Comparison of ENCODE assay signal across 9 cellular contexts in the genomic region with DNA sequence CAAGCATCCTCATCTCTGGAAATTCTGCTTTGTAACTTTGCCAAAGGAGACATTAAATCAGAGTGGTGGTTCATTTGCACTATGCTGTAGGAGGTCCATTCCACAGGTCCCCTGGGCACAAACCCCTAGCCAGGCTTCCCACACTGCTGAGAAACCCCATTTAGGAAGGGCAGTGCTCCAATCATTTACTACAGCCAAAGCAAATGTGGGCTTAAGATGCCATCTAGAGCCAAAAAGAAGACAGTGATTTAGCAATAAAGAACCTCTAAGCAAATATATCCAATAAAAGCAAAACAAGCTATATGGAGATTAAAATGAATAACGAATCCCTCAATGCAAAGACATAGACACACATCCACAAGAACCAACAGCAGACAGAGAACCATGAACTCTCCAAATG.
DNase-seq lines count a peak whose midpoint lies in the region; ATAC-seq, FAIRE-seq and TF ChIP-seq lines count a peak whose summit lies in the region.
"Had no signal": no experiment of that assay in that cellular context is flagged by ENCODE, and none has a peak within 500 bp of the region (broad histone marks: within the 10 kb centered on the region; RNA-seq: fewer than 3 reads in every experiment).

No MANE protein-coding gene starts in this region.

- no peak overlapping the region for H2AFZ ChIP-seq in GM12878 (ENCODE audit: control insufficient read depth, low read depth, low read length)

- H3K4me1 ChIP-seq in GM12878 (ENCODE audit: control insufficient read depth, insufficient read depth, low read length) = no peaks in the 10 kb centered on the region
- no peaks in the 10 kb centered on the region for H3K4me1 ChIP-seq in mesendoderm (ENCODE audit: control insufficient read depth, low read depth, low read length)
- no peaks in the 10 kb centered on the region for H3K4me1 ChIP-seq in ovary (ENCODE audit: insufficient read depth)

- H3K4ac ChIP-seq in mesendoderm (ENCODE audit: low read depth, low read length) = no peak overlapping the region

- FAIRE-seq in GM12878 (lab: Jason Lieb, UNC) = no peak

- H3K4me2 ChIP-seq in GM12878 (ENCODE audit: control insufficient read depth, insufficient read depth) = no peak overlapping the region
- H3K4me2 ChIP-seq in mesendoderm (ENCODE audit: low read length) = no peak overlapping the region

- POLR2A ChIA-PET in GM12878 (lab: Charles Lee) = interaction anchor here (0.6 to 0.7 kb wide), 2 partner anchors 171 to 442 kb away, joined by 3 read pairs; no protein-coding TSS in a partner anchor

- SMC1A ChIA-PET in GM12878 (lab: Charles Lee; ENCODE audit: uncharacterized antibody, unreplicated experiment) = interaction anchor here (0.6 to 5.1 kb wide), 42 partner anchors 10 to 563 kb away, joined by 3 to 59 read pairs (median 3); partner anchors contain the start of gene SLC25A51

- H2BK5ac ChIP-seq in mesendoderm (ENCODE audit: low read length) = no peak overlapping the region

- RAD21 ChIA-PET in GM12878 (lab: Charles Lee; ENCODE audit: unreplicated experiment) = interaction anchor here (0.7 to 4.1 kb wide), 17 partner anchors 17 to 515 kb away, joined by 3 to 51 read pairs (median 4); partner anchors contain the start of gene SHB

- H3K56ac ChIP-seq in mesendoderm (ENCODE audit: low read length) = no peak overlapping the region

- H2AK5ac ChIP-seq in mesendoderm (ENCODE audit: low read length) = no peak overlapping the region

- WGBS in GM12878 (ENCODE audit: insufficient coverage, insufficient replicate concordance, low lambda C conversion rate, missing lambda C conversion rate) = 0% methylated on average over 1 of the region's 1 CpG
- WGBS in mesendoderm (ENCODE audit: extremely low coverage, insufficient coverage, low lambda C conversion rate) = no CpG with 5 or more reads among the region's 1 CpG
- 58 to 63% (median 62%) methylated on average over 1 of the region's 1 CpG for WGBS in ovary, 3 donors

- in situ Hi-C loops in GM12878 (cut with MboI) = no loop called here

- no peak overlapping the region for H3K4me3 ChIP-seq in LNCaP clone FGC (ENCODE audit: low read depth, low read length)
- H3K4me3 ChIP-seq in GM12878 = no peak overlapping the region
- no peak overlapping the region for H3K4me3 ChIP-seq in mesendoderm (ENCODE audit: low read length)
- H3K4me3 ChIP-seq in ovary = no peak overlapping the region

- H3K79me1 ChIP-seq in mesendoderm (ENCODE audit: low read length) = no peaks in the 10 kb centered on the region

- peak; percentile 70 for TF ChIP-seq RAD21 in GM12878 (IDR thresholded peaks at IDR 0.05; ENCODE audit: insufficient read depth, low read depth, low read length)

- no peak overlapping the region for H3K9ac ChIP-seq in GM12878 (ENCODE audit: control insufficient read depth, insufficient read depth, low read length)
- H3K9ac ChIP-seq in mesendoderm (ENCODE audit: low read length) = no peak overlapping the region

- H3K27me3 ChIP-seq in GM12878 (replicated peaks in 1 of 2; ENCODE audit: control insufficient read depth in 2 of 2, insufficient read depth in 2 of 2, low read length in 1 of 2) (no peaks in the 10 kb centered on the region), mesendoderm (ENCODE audit: insufficient read depth, low read length, poor library complexity) (no peaks in the 10 kb centered on the region), ovary (no peaks in the 10 kb centered on the region)

- no peaks in the 10 kb centered on the region for H3K79me2 ChIP-seq in GM12878 (ENCODE audit: control insufficient read depth, insufficient read depth, low read length)
- H3K79me2 ChIP-seq in mesendoderm (ENCODE audit: control insufficient read depth, insufficient read depth, low read length) = no peaks in the 10 kb centered on the region

- H3K36me3 ChIP-seq in GM12878 (ENCODE audit: control insufficient read depth in 2 of 2, insufficient read depth in 2 of 2, low read length in 1 of 2) (no peaks in the 10 kb centered on the region), mesendoderm (ENCODE audit: control insufficient read depth, insufficient read depth, low read length) (no peaks in the 10 kb centered on the region), ovary (no peaks in the 10 kb centered on the region)

- H2BK120ac ChIP-seq in mesendoderm (ENCODE audit: low read depth, low read length) = no peak overlapping the region

- BruUV-seq in GM12878 (replicated peaks; lab: Mats Ljungman, UMichigan) = no TSS peak

- no peak overlapping the region for H4K5ac ChIP-seq in mesendoderm (ENCODE audit: low read length)

- peaks cover 2% of the 10 kb centered on the region; the same call in 1 of the 3 replicates for H3K9me3 ChIP-seq in GM12878 (replicated peaks; ENCODE audit: control insufficient read depth, insufficient read depth, low read length)
- H3K9me3 ChIP-seq in ovary = no peaks in the 10 kb centered on the region

- H3K18ac ChIP-seq in mesendoderm (ENCODE audit: low read length) = no peak overlapping the region

- no peak overlapping the region for H4K8ac ChIP-seq in mesendoderm (ENCODE audit: low read depth, low read length)

- CTCF ChIA-PET in GM12878 (lab: Yijun Ruan, JAX) = interaction anchor here (0.8 to 6.8 kb wide), 37 partner anchors 10 to 682 kb away, joined by 3 to 88 read pairs (median 4); no protein-coding TSS in a partner anchor

- peak; percentile 40 for DNase-seq in EL
- DNase-seq in LNCaP clone FGC (ENCODE audit: low read depth) = peak; percentile 33
- no peak for DNase-seq in GM12878 (ENCODE audit: low read depth, low spot score)
- peak; percentile 59 for DNase-seq in mesendoderm
- no peak for DNase-seq in cerebellum (ENCODE audit: low spot score)
- DNase-seq in NCI-H2029 treated with DMSO at 0.1 percent for 48 hours (lab: John Stamatoyannopoulos, UW) = no peak
- no peak for DNase-seq in NCI-H187 (lab: John Stamatoyannopoulos, UW)
- no peak for DNase-seq in ovary
- DNase-seq: RPMI8226 had no signal

- intact Hi-C loops in GM12878 (cut with micrococcal nuclease; ENCODE audit: unreplicated experiment) = loop anchor here (2.0 to 5.0 kb wide), 2 partner anchors 176 to 351 kb away; no protein-coding TSS in a partner anchor
- intact Hi-C loops in ovary (cut with DNase I) = no loop called here

- peak; percentile 29; the same call in 1 of the 3 replicates for ATAC-seq in GM12878

- no peak for TF ChIP-seq EP300 in GM12878 (IDR thresholded peaks at IDR 0.05; ENCODE audit: borderline replicate concordance in 1 of 2, control insufficient read depth in 1 of 2, low read depth in 2 of 2, low read length in 2 of 2)
- no peak for TF ChIP-seq EP300 in ovary (IDR thresholded peaks at IDR 0.05)

- no peak overlapping the region for H2BK15ac ChIP-seq in mesendoderm (replicated peaks; ENCODE audit: low read depth)

- H3K23ac ChIP-seq in mesendoderm (ENCODE audit: low read length) = no peak overlapping the region

- H3K27ac ChIP-seq in GM12878 (ENCODE audit: control insufficient read depth, insufficient read depth) (no peak overlapping the region), mesendoderm (ENCODE audit: low read depth, low read length) (no peak overlapping the region), ovary (no peak overlapping the region)

- peak; percentile 69 for TF ChIP-seq CTCF in LNCaP clone FGC (IDR thresholded peaks at IDR 0.05; ENCODE audit: control insufficient read depth, extremely low read depth, insufficient read depth)
- TF ChIP-seq CTCF in GM12878 (IDR thresholded peaks at IDR 0.05 in 2 of 3, conservative IDR thresholded peaks at IDR 0.05 in 1 of 3; ENCODE audit: control insufficient read depth in 2 of 3, extremely low read depth in 1 of 3, insufficient read depth in 1 of 3, low read depth in 3 of 3, low read length in 3 of 3) = peak in 1 of 3 experiments; percentile 34; a peak in 1 of 6 replicates
- no peak for TF ChIP-seq CTCF in ovary (IDR thresholded peaks at IDR 0.05)

- H4K20me1 ChIP-seq in GM12878 (ENCODE audit: control insufficient read depth, insufficient read depth) = no peaks in the 10 kb centered on the region

- TF ChIP-seq POLR2A in GM12878 (IDR thresholded peaks at IDR 0.05; ENCODE audit: low read depth, low read length) = no peak
- no peak for TF ChIP-seq POLR2A in ovary (IDR thresholded peaks at IDR 0.05)

TF ChIP-seq in GM12878, 131 proteins besides CTCF, POLR2A, EP300 and RAD21:
- TF ChIP-seq SMAD5 (IDR thresholded peaks at IDR 0.05; ENCODE audit: low read depth) (no peak), SMC3 (IDR thresholded peaks at IDR 0.05; ENCODE audit: borderline replicate concordance, low read length) (peak; percentile 43; the same call in 1 of the 2 replicates), MEF2B (IDR thresholded peaks at IDR 0.05; ENCODE audit: partially characterized antibody, poor library complexity, severe bottlenecking) (peak; percentile 34)

Comparison
In these comparisons a context has a peak if more than half of its experiments do, and no peak if none do; other contexts are left out.
1. DNase-seq: peak in EL (single experiment), LNCaP clone FGC (single experiment) and mesendoderm (single experiment); none in GM12878 (single experiment), cerebellum (single experiment), NCI-H2029 treated with DMSO at 0.1 percent for 48 hours (single experiment), NCI-H187 (0 of 2) and ovary (0 of 5).